In the genomic region with DNA sequence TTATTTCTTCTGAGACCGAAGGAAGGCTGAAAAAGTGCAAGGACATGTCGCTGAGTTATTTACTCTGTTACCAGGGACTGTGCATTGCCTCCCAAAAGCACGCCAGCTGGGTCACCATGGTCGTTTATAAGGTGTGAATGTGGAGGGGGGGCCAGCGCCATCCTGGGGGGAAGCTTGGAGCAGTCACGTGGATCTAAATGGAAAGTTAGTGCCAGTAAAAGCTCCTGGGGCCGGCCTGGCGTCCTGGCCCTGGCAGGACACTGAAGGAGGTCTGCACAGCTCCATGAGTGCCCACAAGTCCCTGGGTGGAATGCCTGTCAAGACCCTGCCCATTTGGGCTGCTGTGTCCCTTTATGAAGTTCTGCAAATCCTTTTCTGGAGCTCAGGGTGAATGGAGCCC, we compare ENCODE assay signal across 30 cellular contexts.
"Had no signal": no experiment of that assay in that cellular context is flagged by ENCODE, and none has a peak within 500 bp of the region (broad histone marks: within the 10 kb centered on the region; RNA-seq: fewer than 3 reads in every experiment).

No MANE protein-coding gene starts in this region.

- H3K4me1 ChIP-seq: esophagus muscularis mucosa, gastrocnemius medialis, heart left ventricle had no signal

- H3K27ac Mint-ChIP-seq: activated CD4-positive, alpha-beta memory T cell treated with anti-CD3 and anti-CD28 coated beads for 36 hours; activated CD4-positive, alpha-beta T cell treated with anti-CD3 and anti-CD28 coated beads for 36 hours; activated CD4-positive, alpha-beta T cell treated with anti-CD3 and anti-CD28 coated beads, Interleukin-2, amount 10 ng/mL, durations not matched to agents 24 days and 14 days; activated CD8-positive, alpha-beta memory T cell treated with anti-CD3 and anti-CD28 coated beads, Interleukin-2, amount 10 ng/mL, durations not matched to agents 7 days and 5 days; activated CD8-positive, alpha-beta T cell treated with anti-CD3 and anti-CD28 coated beads, Interleukin-2, amount 10 ng/mL, durations not matched to agents 7 days and 5 days; activated naive CD8-positive, alpha-beta T cell; activated T-cell treated with anti-CD3 and anti-CD28 coated beads, Interleukin-2, amount 50 U/mL, for 72 hours; dendritic cell treated with granulocyte-macrophage colony-stimulating factor and Interleukin-4, amounts not matched to agents 40 ng/mL and 50 ng/mL, for 4 days; T-cell; T-helper 1 cell treated with Interleukin-12 subunit alpha and Interleukin-12 subunit beta and Interleukin-4 antibody, amounts not matched to agents 30 μg/mL and 1 μg/mL, for 36 hours had no signal

- DNase-seq: activated CD4-positive, alpha-beta memory T cell treated with anti-CD3 and anti-CD28 coated beads for 36 hours; activated CD4-positive, alpha-beta T cell treated with anti-CD3 and anti-CD28 coated beads for 36 hours; activated CD4-positive, alpha-beta T cell treated with anti-CD3 and anti-CD28 coated beads, Interleukin-2, amount 10 ng/mL, durations not matched to agents 24 days and 14 days; activated CD4-positive, CD25-positive, alpha-beta regulatory T cell; activated CD4-positive, CD25-positive, alpha-beta regulatory T cell treated with anti-CD3 and anti-CD28 coated beads, Interleukin-2, amount 50 U/mL, for 72 hours; activated CD8-positive, alpha-beta memory T cell treated with anti-CD3 and anti-CD28 coated beads, Interleukin-2, amount 10 ng/mL, durations not matched to agents 7 days and 5 days; activated CD8-positive, alpha-beta memory T cell treated with anti-CD3 and anti-CD28 coated beads, Interleukin-2, amount 50 U/mL, for 4 hours; activated CD8-positive, alpha-beta T cell treated with anti-CD3 and anti-CD28 coated beads, Interleukin-2, amount 10 ng/mL, durations not matched to agents 7 days and 5 days; activated gamma-delta T cell treated with Interleukin-2 at 50 U/mL for 16 hours; activated naive CD4-positive, alpha-beta T cell treated with anti-CD3 and anti-CD28 coated beads, Interleukin-2, amount 50 U/mL, for 16 hours; activated naive CD4-positive, alpha-beta T cell treated with Interleukin-2 at 50 U/mL for 16 hours; activated T-cell treated with anti-CD3 and anti-CD28 coated beads, Interleukin-2, amount 50 U/mL, for 1 hour; activated T-cell treated with anti-CD3 and anti-CD28 coated beads, Interleukin-2, amount 50 U/mL, for 72 hours; amniotic stem cell; anterior cingulate cortex; dorsolateral prefrontal cortex; effector memory CD4-positive, alpha-beta T cell; erythroblast; foreskin keratinocyte; gastrocnemius medialis; glutamatergic neuron; heart left ventricle; T-cell had no signal

- H3K36me3 Mint-ChIP-seq: activated CD4-positive, alpha-beta memory T cell treated with anti-CD3 and anti-CD28 coated beads for 36 hours; activated naive CD8-positive, alpha-beta T cell; T-cell had no signal

- H3K9me3 Mint-ChIP-seq: activated CD4-positive, alpha-beta T cell treated with anti-CD3 and anti-CD28 coated beads, Interleukin-2, amount 10 ng/mL, durations not matched to agents 24 days and 14 days; central memory CD8-positive, alpha-beta T cell; dendritic cell treated with granulocyte-macrophage colony-stimulating factor and Interleukin-4, amounts not matched to agents 40 ng/mL and 50 ng/mL, for 4 days had no signal

- ATAC-seq: activated CD4-positive, alpha-beta T cell treated with anti-CD3 and anti-CD28 coated beads for 36 hours; activated CD8-positive, alpha-beta memory T cell treated with anti-CD3 and anti-CD28 coated beads, Interleukin-2, amount 10 ng/mL, durations not matched to agents 7 days and 5 days; activated CD8-positive, alpha-beta T cell treated with anti-CD3 and anti-CD28 coated beads, Interleukin-2, amount 10 ng/mL, durations not matched to agents 7 days and 5 days; activated T-cell treated with anti-CD3 and anti-CD28 coated beads, Interleukin-2, amount 50 U/mL, for 72 hours; foreskin keratinocyte; gastrocnemius medialis; heart left ventricle; T-cell had no signal

- H3K4me3 Mint-ChIP-seq: activated CD4-positive, alpha-beta memory T cell treated with anti-CD3 and anti-CD28 coated beads for 36 hours; activated CD4-positive, alpha-beta T cell treated with anti-CD3 and anti-CD28 coated beads for 36 hours; activated CD4-positive, alpha-beta T cell treated with anti-CD3 and anti-CD28 coated beads, Interleukin-2, amount 10 ng/mL, durations not matched to agents 24 days and 14 days; activated CD8-positive, alpha-beta memory T cell treated with anti-CD3 and anti-CD28 coated beads, Interleukin-2, amount 10 ng/mL, durations not matched to agents 7 days and 5 days; activated CD8-positive, alpha-beta T cell treated with anti-CD3 and anti-CD28 coated beads, Interleukin-2, amount 10 ng/mL, durations not matched to agents 7 days and 5 days; activated naive CD8-positive, alpha-beta T cell; activated T-cell treated with anti-CD3 and anti-CD28 coated beads, Interleukin-2, amount 50 U/mL, for 72 hours; central memory CD8-positive, alpha-beta T cell; dendritic cell treated with granulocyte-macrophage colony-stimulating factor and Interleukin-4, amounts not matched to agents 40 ng/mL and 50 ng/mL, for 4 days; T-cell; T-helper 1 cell treated with Interleukin-12 subunit alpha and Interleukin-12 subunit beta and Interleukin-4 antibody, amounts not matched to agents 30 μg/mL and 1 μg/mL, for 36 hours had no signal

- H3K4me3 ChIP-seq: coronary artery, dorsolateral prefrontal cortex, esophagus muscularis mucosa, gastrocnemius medialis, heart left ventricle had no signal

- H3K36me3 ChIP-seq: brain microvascular endothelial cell, esophagus muscularis mucosa, gastrocnemius medialis, heart left ventricle had no signal

- H3K27me3 ChIP-seq: brain microvascular endothelial cell, dorsolateral prefrontal cortex, foreskin keratinocyte, gastrocnemius medialis had no signal
